In genomic region chr12:30926243-30927209, GRCh38 we compare ENCODE assay signal across 9 cellular contexts. TPM values are rescaled to one million over a fixed set of nuclear protein-coding genes. Genes with fewer than 3 reads are reported as not detected.
DNase-seq lines count a peak whose midpoint lies in the region; ATAC-seq and TF ChIP-seq lines count a peak whose summit lies in the region.
"Had no signal": no experiment of that assay in that cellular context is flagged by ENCODE, and none has a peak within 500 bp of the region (broad histone marks: within the 10 kb centered on the region; RNA-seq: fewer than 3 reads in every experiment).

Gene TSPAN11, plus strand, starts transcription at chr12:30926748. Its CDS starts 27,244 bp downstream, at chr12:30953992.

- H3K4me1 ChIP-seq in foreskin keratinocyte = no peaks in the 10 kb centered on the region

- TF ChIP-seq CTCF in RWPE1 (conservative IDR thresholded peaks at IDR 0.05; ENCODE audit: low read depth) = no peak
- no peak for TF ChIP-seq CTCF in foreskin keratinocyte (conservative IDR thresholded peaks at IDR 0.05)

- H3K27me3 ChIP-seq in foreskin keratinocyte = peaks cover 52% of the 10 kb centered on the region

- DNase-seq in NCI-H748 (lab: John Stamatoyannopoulos, UW; ENCODE audit: unreplicated experiment) (peak; percentile 66), NCI-H748 treated with DMSO at 0.1 percent for 48 hours (lab: John Stamatoyannopoulos, UW) (no peak), RWPE1 (ENCODE audit: low spot score) (peak; percentile 14), foreskin keratinocyte (no peak), nucleus accumbens (lab: John Stamatoyannopoulos, UW) (peak in 35 of 56 donors; percentile 4 to 76 (median 31)), OCI-M2 (lab: John Stamatoyannopoulos, UW; ENCODE audit: unreplicated experiment) (no peak), NCI-H446 (lab: John Stamatoyannopoulos, UW) (no peak)
- DNase-seq in stimulated activated naive CD4-positive, alpha-beta T cell (lab: John Stamatoyannopoulos, UW) = no peak

- CTCF ChIA-PET in RWPE1 (lab: Yijun Ruan, JAX) = no interaction called here

- ATAC-seq in foreskin keratinocyte = peak; percentile 54

- POLR2A ChIA-PET in RWPE1 (lab: Yijun Ruan, JAX; ENCODE audit: low non-redundant PET) = no interaction called here

- no peak within 1 kb of the TSS for H3K27ac ChIP-seq in RWPE1
- no peak within 1 kb of the TSS for H3K27ac ChIP-seq in foreskin keratinocyte

RNA-seq across cellular contexts. Expression of gene TSPAN11, which starts in this region (rescaled TPM):
- total RNA-seq in foreskin keratinocyte = not detected in 2 replicates
- polyA plus RNA-seq in foreskin keratinocyte = 0.02 TPM in 1 of 2 replicates, not detected in the other
- total RNA-seq: T-helper 1 cell treated with Interleukin-12 subunit alpha and Interleukin-12 subunit beta and Interleukin-4 antibody, amounts not matched to agents 30 ng/mL and 1 ng/mL, for 36 hours had no signal

Comparison
In these comparisons a context has a peak if more than half of its experiments do, and no peak if none do; other contexts are left out.
1. DNase-seq: peak in NCI-H748 (single experiment), RWPE1 (single experiment) and nucleus accumbens (35 of 56); none in NCI-H748 treated with DMSO at 0.1 percent for 48 hours (single experiment), foreskin keratinocyte (0 of 2), OCI-M2 (single experiment), stimulated activated naive CD4-positive, alpha-beta T cell (0 of 6) and NCI-H446 (0 of 2).
2. Peak in ATAC-seq in foreskin keratinocyte; RNA of the gene not detected or under 1 TPM.